Comparison of ENCODE assay signal across 8 cellular contexts in the genomic region with DNA sequence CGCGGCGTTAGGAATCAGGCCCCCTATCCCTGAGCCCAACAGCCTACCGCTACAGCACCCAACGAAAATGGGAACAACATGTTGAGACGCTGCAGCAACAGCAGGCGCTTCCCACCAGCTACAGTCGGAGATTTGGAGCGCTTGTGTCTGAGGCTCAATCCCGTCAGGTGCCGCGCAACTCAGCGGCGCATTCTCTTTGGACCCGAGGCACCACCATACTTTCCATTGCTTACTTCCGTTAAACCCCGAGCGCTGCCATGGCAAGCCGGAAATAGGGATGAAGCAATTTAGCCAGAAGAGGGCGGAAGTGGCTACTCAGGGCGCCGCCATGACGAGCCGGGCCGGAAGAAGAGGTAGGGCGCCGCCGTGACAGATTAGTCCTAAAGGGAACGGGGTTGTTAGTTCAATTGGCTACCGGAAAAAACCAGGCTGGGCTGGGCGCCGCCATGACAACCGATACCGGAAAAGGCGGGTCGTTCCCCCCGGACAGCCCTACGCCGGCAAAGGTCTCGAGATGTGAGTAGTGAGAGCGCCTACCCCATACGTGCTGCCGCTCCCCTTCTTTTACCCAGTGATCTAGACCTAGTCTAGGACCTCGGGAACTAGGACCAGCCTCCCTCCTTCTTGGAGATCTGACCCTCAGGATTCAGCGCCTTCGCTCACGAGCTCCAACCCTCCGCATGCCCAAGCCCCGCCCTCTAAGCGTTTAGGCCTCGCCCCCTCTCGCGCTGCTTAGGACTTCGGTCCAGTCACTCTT. TPM values are rescaled to one million over a fixed set of nuclear protein-coding genes. Genes with fewer than 3 reads are reported as not detected.
DNase-seq lines count a peak whose midpoint lies in the region; ATAC-seq, FAIRE-seq and TF ChIP-seq lines count a peak whose summit lies in the region.

A gene with protein sequence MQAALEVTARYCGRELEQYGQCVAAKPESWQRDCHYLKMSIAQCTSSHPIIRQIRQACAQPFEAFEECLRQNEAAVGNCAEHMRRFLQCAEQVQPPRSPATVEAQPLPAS (plus strand): TSS at position 476 of the 757 bp plus-strand sequence. CDS start 39 bp downstream, at position 515.

- H3K4me3 Mint-ChIP-seq in Calu3 (ENCODE audit: low read depth, unreplicated experiment), result peak within 1 kb of the TSS; percentile 83

- FAIRE-seq in endothelial cell of umbilical vein (lab: Jason Lieb, UNC), result peak; percentile 97

- BruUV-seq in Calu3 (replicated peaks; lab: Mats Ljungman, UMichigan), result TSS peak; percentile 71
- BruUV-seq in endothelial cell of umbilical vein (replicated peaks; lab: Mats Ljungman, UMichigan), result no TSS peak

- H3K9me1 ChIP-seq in endothelial cell of umbilical vein (replicated peaks; ENCODE audit: control insufficient read depth, extremely low read depth, insufficient read depth, low read length), result no peaks in the 10 kb centered on the region

- peak within 1 kb of the TSS; percentile 88 for H3K9ac ChIP-seq in HUES6 (ENCODE audit: low read length)
- H3K9ac ChIP-seq in endothelial cell of umbilical vein (replicated peaks; ENCODE audit: extremely low read depth, insufficient read depth, low read length), result peak within 1 kb of the TSS; percentile 72

- TF ChIP-seq CTCF in Calu3 (IDR thresholded peaks at IDR 0.05; ENCODE audit: unreplicated experiment) (no peak), endothelial cell of umbilical vein (IDR thresholded peaks at IDR 0.05; ENCODE audit: extremely low read depth in 1 of 2, insufficient read depth in 1 of 2, low read depth in 1 of 2, low read length in 2 of 2) (no peak)

- dilution Hi-C loops in endothelial cell of umbilical vein (cut with MboI; ENCODE audit: extremely low pct_ligation_motif_present, low sequenced_read_pairs), result no loop called here

- peak; percentile 81 for DNase-seq in Calu3
- peak; percentile 98 for DNase-seq in OCI-M1 (lab: John Stamatoyannopoulos, UW)
- peak; percentile 85 for DNase-seq in activated T-cell treated with anti-CD3 and anti-CD28 coated beads for 1 hour (ENCODE audit: low read depth)
- DNase-seq in endothelial cell of umbilical vein (ENCODE audit: low read depth, low spot score), result peak; percentile 94
- peak; percentile 95 for DNase-seq in midbrain (lab: John Stamatoyannopoulos, UW)
- DNase-seq in stimulated activated CD8-positive, alpha-beta memory T cell treated with anti-CD3 and anti-CD28 coated beads, Interleukin-15, amount 100 ng/mL, for 48 hours (ENCODE audit: low read depth in 2 of 2), result peak; percentile 87 to 91

- H3K27ac Mint-ChIP-seq in Calu3 (ENCODE audit: unreplicated experiment), result peak within 1 kb of the TSS; percentile 96

- CTCF ChIA-PET in Calu3 (lab: Charles Lee), result interaction anchor here (0.6 to 1.0 kb wide), 3 partner anchors 44 to 143 kb away, joined by 5 to 6 read pairs (median 5); no protein-coding TSS in a partner anchor
- CTCF ChIA-PET in endothelial cell of umbilical vein (lab: Charles Lee), result interaction anchor here (1.0 to 2.5 kb wide), 4 partner anchors 13 to 142 kb away, joined by 4 to 9 read pairs (median 4); no protein-coding TSS in a partner anchor

- no peaks in the 10 kb centered on the region for H3K79me2 ChIP-seq in endothelial cell of umbilical vein (ENCODE audit: control insufficient read depth, insufficient read depth, low read length)

- peaks cover 32% of the 10 kb centered on the region for H3K36me3 Mint-ChIP-seq in Calu3 (ENCODE audit: insufficient read depth, unreplicated experiment)

- peaks cover 14% of the 10 kb centered on the region for H3K4me1 ChIP-seq in HUES6 (ENCODE audit: control insufficient read depth, insufficient read depth, low read length)
- peaks cover 14% of the 10 kb centered on the region for H3K4me1 ChIP-seq in endothelial cell of umbilical vein (ENCODE audit: control insufficient read depth, extremely low read depth, insufficient read depth, low read length)

- H3K9me3 Mint-ChIP-seq in Calu3 (ENCODE audit: low read depth, unreplicated experiment), result no peaks in the 10 kb centered on the region

- H3K4me3 ChIP-seq in HUES6 (ENCODE audit: low read depth, low read length) (peak within 1 kb of the TSS; percentile 85), endothelial cell of umbilical vein (replicated peaks in 1 of 3; ENCODE audit: insufficient read depth in 1 of 3, low read depth in 1 of 3, low read length in 3 of 3) (peak within 1 kb of the TSS; percentile 1 to 78 (median 61))

- peak within 1 kb of the TSS; percentile 74 for H2AFZ ChIP-seq in endothelial cell of umbilical vein (ENCODE audit: low read depth, low read length)

- H3K4me2 ChIP-seq in endothelial cell of umbilical vein (ENCODE audit: insufficient read depth, low read length), result peak within 1 kb of the TSS; percentile 75

- TF ChIP-seq POLR2A in endothelial cell of umbilical vein (IDR thresholded peaks at IDR 0.05; ENCODE audit: low read depth, low read length), result peak; percentile 96

- intact Hi-C loops in Calu3 (cut with micrococcal nuclease; ENCODE audit: unreplicated experiment) (loop anchor here (10.0 kb wide), 2 partner anchors 100 to 700 kb away; a partner anchor contains a TSS), endothelial cell of umbilical vein (cut with micrococcal nuclease) (loop anchor here (1.0 to 5.0 kb wide), 9 partner anchors 43 to 697 kb away; a partner anchor contains a TSS)

- no peaks in the 10 kb centered on the region for H3K27me3 ChIP-seq in HUES6 (ENCODE audit: control insufficient read depth, insufficient read depth, low read length)
- no peaks in the 10 kb centered on the region for H3K27me3 ChIP-seq in endothelial cell of umbilical vein (ENCODE audit: control insufficient read depth in 2 of 2, insufficient read depth in 2 of 2, low read length in 2 of 2)

- peak; percentile 88 for ATAC-seq in GM21447 (IDR thresholded peaks at IDR 0.05; ENCODE audit: unreplicated experiment)

- H3K4me1 Mint-ChIP-seq in Calu3 (ENCODE audit: low read depth, unreplicated experiment), result peaks cover 19% of the 10 kb centered on the region

- peaks cover 28% of the 10 kb centered on the region for H3K36me3 ChIP-seq in HUES6 (ENCODE audit: control insufficient read depth, insufficient read depth, low read length)
- H3K36me3 ChIP-seq in endothelial cell of umbilical vein (ENCODE audit: control insufficient read depth in 2 of 2, extremely low read depth in 1 of 2, insufficient read depth in 2 of 2, low read length in 2 of 2), result no peaks in the 10 kb centered on the region

- H3K27ac ChIP-seq in HUES6 (ENCODE audit: low read depth, low read length), result peak within 1 kb of the TSS; percentile 50; the same call in 1 of the 2 replicates
- peak within 1 kb of the TSS; percentile 76 for H3K27ac ChIP-seq in endothelial cell of umbilical vein (ENCODE audit: insufficient read depth, low read depth, low read length)

- H4K20me1 ChIP-seq in endothelial cell of umbilical vein (replicated peaks; ENCODE audit: control insufficient read depth, extremely low read depth, insufficient read depth, low read length), result no peaks in the 10 kb centered on the region

- POLR2A ChIA-PET in endothelial cell of umbilical vein (lab: Charles Lee), result interaction anchor here (0.6 to 1.1 kb wide), 3 partner anchors 15 to 142 kb away, joined by 3 read pairs; a partner anchor contains a TSS

- no peaks in the 10 kb centered on the region for H3K27me3 Mint-ChIP-seq in Calu3 (ENCODE audit: unreplicated experiment)

- no peaks in the 10 kb centered on the region for H3K9me3 ChIP-seq in HUES6 (ENCODE audit: control insufficient read depth, insufficient read depth, low read depth, low read length)
- no peaks in the 10 kb centered on the region for H3K9me3 ChIP-seq in endothelial cell of umbilical vein (replicated peaks; ENCODE audit: control insufficient read depth, insufficient read depth, low read length)

TF ChIP-seq in endothelial cell of umbilical vein, 7 proteins besides CTCF, POLR2A, EP300 and RAD21:
- TF ChIP-seq EZH2 (IDR thresholded peaks at IDR 0.05; ENCODE audit: borderline replicate concordance, low read depth, low read length, severe bottlenecking) (no peak), MYC (IDR thresholded peaks at IDR 0.05; ENCODE audit: low read depth, low read length) (no peak), POLR2AphosphoS5 (IDR thresholded peaks at IDR 0.05; ENCODE audit: insufficient read depth, low read depth, low read length) (peak; percentile 92), JUN (IDR thresholded peaks at IDR 0.05; ENCODE audit: borderline replicate concordance, insufficient read depth, insufficient read length, low read depth) (peak; percentile 64), FOS (IDR thresholded peaks at IDR 0.05; ENCODE audit: borderline replicate concordance, insufficient read depth, low read length) (no peak), GATA2 (IDR thresholded peaks at IDR 0.05; ENCODE audit: insufficient read depth, insufficient read length, low read depth, low read length) (no peak)
- TF ChIP-seq, protein P1, sequence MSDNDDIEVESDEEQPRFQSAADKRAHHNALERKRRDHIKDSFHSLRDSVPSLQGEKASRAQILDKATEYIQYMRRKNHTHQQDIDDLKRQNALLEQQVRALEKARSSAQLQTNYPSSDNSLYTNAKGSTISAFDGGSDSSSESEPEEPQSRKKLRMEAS (IDR thresholded peaks at IDR 0.05; ENCODE audit: insufficient read depth, insufficient read length), result no peak

RNA-seq across cellular contexts. Expression of the gene that starts here (rescaled TPM):
- total RNA-seq in Calu3 (2022), result 18.0 and 20.1 TPM in 2 replicates
- total RNA-seq in endothelial cell of umbilical vein, result 22.2 and 23.6 TPM in 2 replicates
- 44.7 and 63.5 TPM in 2 replicates for polyA plus RNA-seq in endothelial cell of umbilical vein
- 29.0 and 35.3 TPM in 2 replicates for polyA plus RNA-seq in endothelial cell of umbilical vein (2011; cell fraction: cytosol; rRNA removed)
- 10.6 and 12.6 TPM in 2 replicates for polyA plus RNA-seq in endothelial cell of umbilical vein (2011; cell fraction: nucleus; rRNA removed)
- polyA plus RNA-seq in endothelial cell of umbilical vein (2012), result 22.5 and 35.4 TPM in 2 replicates
- 9.8 and 10.5 TPM in 2 replicates for polyA minus RNA-seq in endothelial cell of umbilical vein
- polyA minus RNA-seq in endothelial cell of umbilical vein (2011; cell fraction: cytosol; rRNA and poly(A)+ RNA removed), result 10.7 TPM
- 1.6 and 4.6 TPM in 2 replicates for polyA minus RNA-seq in endothelial cell of umbilical vein (2011; cell fraction: nucleus; rRNA and poly(A)+ RNA removed)

Comparison
In these comparisons a context has a peak if more than half of its experiments do, and no peak if none do; other contexts are left out.
1. Peak in every context shown above with its lines: DNase-seq, ATAC-seq, H3K4me3 ChIP-seq and H3K27ac ChIP-seq.